In genomic region chr6:35312763-35313125, GRCh38 we compare ENCODE assay signal across 19 cellular contexts. TPM values are rescaled to one million over a fixed set of nuclear protein-coding genes. Genes with fewer than 3 reads are reported as not detected.
DNase-seq lines count a peak whose midpoint lies in the region; ATAC-seq and TF ChIP-seq lines count a peak whose summit lies in the region.
"Had no signal": no experiment of that assay in that cellular context is flagged by ENCODE, and none has a peak within 500 bp of the region (broad histone marks: within the 10 kb centered on the region; RNA-seq: fewer than 3 reads in every experiment).

No MANE protein-coding gene starts in this region.

- no peaks in the 10 kb centered on the region for H3K9me3 Mint-ChIP-seq in activated CD8-positive, alpha-beta T cell treated with anti-CD3 and anti-CD28 coated beads for 36 hours
- no peaks in the 10 kb centered on the region for H3K9me3 Mint-ChIP-seq in naive thymus-derived CD4-positive, alpha-beta T cell
- H3K9me3 Mint-ChIP-seq: type B pancreatic cell had no signal

- H3K4me3 Mint-ChIP-seq in activated CD8-positive, alpha-beta T cell treated with anti-CD3 and anti-CD28 coated beads for 36 hours, result no peak overlapping the region
- peak overlapping the region; percentile 79 to 89 (median 86) for H3K4me3 Mint-ChIP-seq in naive thymus-derived CD4-positive, alpha-beta T cell
- H3K4me3 Mint-ChIP-seq: type B pancreatic cell had no signal

- no peaks in the 10 kb centered on the region for H3K9me3 ChIP-seq in DND-41 (ENCODE audit: insufficient read depth, low read length, severe bottlenecking)
- H3K9me3 ChIP-seq in naive thymus-derived CD4-positive, alpha-beta T cell (ENCODE audit: control insufficient read depth in 2 of 3, low read length in 3 of 3), result no peaks in the 10 kb centered on the region
- H3K9me3 ChIP-seq: HAP-1, heart right ventricle had no signal

- peak overlapping the region; percentile 66; the same call in 1 of the 2 replicates for H3K27ac ChIP-seq in DND-41 (ENCODE audit: low read length)
- H3K27ac ChIP-seq in naive thymus-derived CD4-positive, alpha-beta T cell (ENCODE audit: low read depth, low read length), result peak overlapping the region; percentile 84

- peaks cover 84% of the 10 kb centered on the region for H3K4me1 Mint-ChIP-seq in activated CD8-positive, alpha-beta T cell treated with anti-CD3 and anti-CD28 coated beads for 36 hours (ENCODE audit: low read depth)
- peaks cover 67 to 97% (median 93%) of the 10 kb centered on the region in 7 donors for H3K4me1 Mint-ChIP-seq in naive thymus-derived CD4-positive, alpha-beta T cell

- no peak overlapping the region for H2AFZ ChIP-seq in DND-41 (ENCODE audit: low read depth, low read length)

- no peaks in the 10 kb centered on the region for H3K27me3 Mint-ChIP-seq in activated CD8-positive, alpha-beta T cell treated with anti-CD3 and anti-CD28 coated beads for 36 hours
- no peaks in the 10 kb centered on the region for H3K27me3 Mint-ChIP-seq in naive thymus-derived CD4-positive, alpha-beta T cell

- H3K36me3 ChIP-seq in DND-41 (ENCODE audit: insufficient read depth, low read length), result peaks cover 60% of the 10 kb centered on the region
- peaks cover 10 to 44% (median 16%) of the 10 kb centered on the region in 3 experiments for H3K36me3 ChIP-seq in naive thymus-derived CD4-positive, alpha-beta T cell (ENCODE audit: control insufficient read depth in 2 of 3, insufficient read depth in 3 of 3, low read length in 3 of 3)
- H3K36me3 ChIP-seq: HAP-1 had no signal

- no peaks in the 10 kb centered on the region for H3K27me3 ChIP-seq in DND-41 (ENCODE audit: insufficient read depth, low read length, poor library complexity)
- H3K27me3 ChIP-seq in naive thymus-derived CD4-positive, alpha-beta T cell (ENCODE audit: control insufficient read depth in 2 of 2, insufficient read depth in 2 of 2, low read length in 2 of 2), result no peaks in the 10 kb centered on the region
- H3K27me3 ChIP-seq: heart right ventricle had no signal

- ATAC-seq in DND-41 (ENCODE audit: insufficient read depth, low read depth) (no peak), GM21619 (IDR thresholded peaks at IDR 0.05; ENCODE audit: unreplicated experiment) (no peak), GM21737 (IDR thresholded peaks at IDR 0.05; ENCODE audit: unreplicated experiment) (no peak), Right ventricle myocardium superior (ENCODE audit: poor library complexity) (no peak)
- ATAC-seq in activated CD8-positive, alpha-beta T cell treated with anti-CD3 and anti-CD28 coated beads for 36 hours, result no peak
- ATAC-seq in naive thymus-derived CD4-positive, alpha-beta T cell, result no peak
- ATAC-seq: heart right ventricle, sciatic nerve had no signal

- intact Hi-C loops in activated CD8-positive, alpha-beta T cell treated with anti-CD3 and anti-CD28 coated beads for 36 hours (cut with micrococcal nuclease), result no loop called here
- intact Hi-C loops in naive thymus-derived CD4-positive, alpha-beta T cell (cut with micrococcal nuclease), result loop anchor here in 1 of 2 donors (2.0 kb wide), 1 partner anchor 14 kb away; no protein-coding TSS in a partner anchor
- intact Hi-C loops in Right ventricle myocardium superior (cut with DNase I), result no loop called here

- H3K27ac Mint-ChIP-seq in activated CD8-positive, alpha-beta T cell treated with anti-CD3 and anti-CD28 coated beads for 36 hours, result peak overlapping the region; percentile 96
- peak overlapping the region; percentile 93 to 100 (median 99) for H3K27ac Mint-ChIP-seq in naive thymus-derived CD4-positive, alpha-beta T cell
- H3K27ac Mint-ChIP-seq: type B pancreatic cell had no signal

- H3K79me2 ChIP-seq in DND-41 (ENCODE audit: insufficient read depth, low read length), result peaks cover 10% of the 10 kb centered on the region

- H3K9ac ChIP-seq in DND-41 (ENCODE audit: low read depth, low read length), result no peak overlapping the region

- no peak overlapping the region for H3K4me3 ChIP-seq in DND-41 (ENCODE audit: low read depth in 1 of 2, low read length in 2 of 2)
- H3K4me3 ChIP-seq in naive thymus-derived CD4-positive, alpha-beta T cell (ENCODE audit: low read length), result no peak overlapping the region
- H3K4me3 ChIP-seq: HAP-1, heart right ventricle had no signal

- peaks cover 79% of the 10 kb centered on the region for H3K36me3 Mint-ChIP-seq in activated CD8-positive, alpha-beta T cell treated with anti-CD3 and anti-CD28 coated beads for 36 hours (ENCODE audit: low read depth)
- peaks cover 13 to 66% (median 64%) of the 10 kb centered on the region in 5 donors for H3K36me3 Mint-ChIP-seq in naive thymus-derived CD4-positive, alpha-beta T cell

- no peak for TF ChIP-seq CTCF in DND-41 (IDR thresholded peaks at IDR 0.05; ENCODE audit: borderline replicate concordance, extremely low read depth, low read length, poor library complexity, severe bottlenecking)
- TF ChIP-seq CTCF in activated CD8-positive, alpha-beta T cell treated with anti-CD3 and anti-CD28 coated beads for 36 hours (IDR thresholded peaks at IDR 0.05), result no peak

- DNase-seq in CD1c-positive myeloid dendritic cell (ENCODE audit: extremely low spot score), result peak; percentile 20
- DNase-seq in DND-41, result no peak
- DNase-seq in activated CD8-positive, alpha-beta T cell treated with anti-CD3 and anti-CD28 coated beads for 36 hours, result no peak
- no peak for DNase-seq in naive thymus-derived CD4-positive, alpha-beta T cell
- DNase-seq in NOMO-1 treated with DMSO at 0.1 percent for 48 hours (lab: John Stamatoyannopoulos, UW; ENCODE audit: unreplicated experiment), result no peak
- DNase-seq in Right ventricle myocardium superior, result no peak
- DNase-seq: activated CD4-positive, alpha-beta T cell treated with anti-CD3 and anti-CD28 coated beads for 1 hour; activated effector memory CD4-positive, alpha-beta T cell treated with Interleukin-2 at 50 U/mL for 16 hours; heart right ventricle; kidney; NCI-H1092 treated with DMSO at 0.1 percent for 48 hours; NCI-H2171 treated with DMSO at 0.1 percent for 48 hours; RPMI8226; stimulated activated CD4-positive, alpha-beta T cell treated with anti-CD3 and anti-CD28 coated beads, Interleukin-2, amount 100 ng/mL, for 24 hours had no signal

- peaks cover 34% of the 10 kb centered on the region for H3K4me1 ChIP-seq in DND-41 (ENCODE audit: insufficient read depth, low read length)
- peaks cover 57 to 77% of the 10 kb centered on the region in 2 donors for H3K4me1 ChIP-seq in naive thymus-derived CD4-positive, alpha-beta T cell (ENCODE audit: control insufficient read depth in 2 of 2, insufficient read depth in 2 of 2, low read length in 2 of 2)
- H3K4me1 ChIP-seq: HAP-1 had no signal

- POLR2A ChIA-PET in activated CD8-positive, alpha-beta T cell treated with anti-CD3 and anti-CD28 coated beads for 36 hours (lab: Charles Lee), result interaction anchor here (1.1 to 3.4 kb wide), 4 partner anchors 10 to 15 kb away, joined by 3 to 18 read pairs (median 6); partner anchors contain the start of gene DEF6
- POLR2A ChIA-PET in naive thymus-derived CD4-positive, alpha-beta T cell (lab: Charles Lee), result interaction anchor here (1.0 to 13.7 kb wide), 5 partner anchors 9 to 139 kb away, joined by 3 to 250 read pairs (median 25); partner anchors contain the start of gene DEF6

- H3K4me2 ChIP-seq in DND-41 (ENCODE audit: insufficient read depth, low read length), result no peak overlapping the region

- H4K20me1 ChIP-seq in DND-41 (ENCODE audit: insufficient read depth, low read length), result peaks cover 5% of the 10 kb centered on the region; the same call in 1 of the 2 replicates

- CTCF ChIA-PET in activated CD8-positive, alpha-beta T cell treated with anti-CD3 and anti-CD28 coated beads for 36 hours (lab: Charles Lee), result interaction anchor here (1.4 to 4.5 kb wide), 4 partner anchors 14 to 31 kb away, joined by 4 to 36 read pairs (median 27); partner anchors contain the start of genes DEF6 and PPARD
- CTCF ChIA-PET in naive thymus-derived CD4-positive, alpha-beta T cell (lab: Charles Lee), result interaction anchor here (1.0 to 8.9 kb wide), 4 partner anchors 8 to 15 kb away, joined by 3 to 111 read pairs (median 26); partner anchors contain the start of gene DEF6

RNA-seq across cellular contexts. Expression of gene DEF6, which starts 15.1 kb away (rescaled TPM):
- 10 to 100 TPM; 97.1 to 99.1 TPM for total RNA-seq in activated CD8-positive, alpha-beta T cell treated with anti-CD3 and anti-CD28 coated beads for 36 hours
- total RNA-seq in naive thymus-derived CD4-positive, alpha-beta T cell, result 100 to 1,000 TPM; 219 to 250 (median 225) TPM
- polyA plus RNA-seq in naive thymus-derived CD4-positive, alpha-beta T cell, result 100 to 1,000 TPM; 113 to 234 TPM
- 0.97 TPM for total RNA-seq in Right ventricle myocardium superior

RNA-seq across cellular contexts. Expression of gene PPARD, which starts 29.6 kb away (rescaled TPM):
- 10 to 100 TPM; 26.6 to 26.7 TPM for total RNA-seq in activated CD8-positive, alpha-beta T cell treated with anti-CD3 and anti-CD28 coated beads for 36 hours
- total RNA-seq in naive thymus-derived CD4-positive, alpha-beta T cell, result 10 to 100 TPM; 29.3 to 47.1 (median 36.0) TPM
- polyA plus RNA-seq in naive thymus-derived CD4-positive, alpha-beta T cell, result 10 to 100 TPM in 1 of 2 donors, 1 to 10 TPM in 1; 7.3 to 20.2 TPM
- 12.8 TPM for total RNA-seq in Right ventricle myocardium superior

RNA-seq across cellular contexts. Expression of gene ZNF76, which starts 53.2 kb away (rescaled TPM):
- total RNA-seq in activated CD8-positive, alpha-beta T cell treated with anti-CD3 and anti-CD28 coated beads for 36 hours, result 10 to 100 TPM; 34.4 to 35.2 TPM
- total RNA-seq in naive thymus-derived CD4-positive, alpha-beta T cell, result 100 to 1,000 TPM in 2 of 5 experiments, 10 to 100 TPM in 3; 44.4 to 110 (median 77.2) TPM
- polyA plus RNA-seq in naive thymus-derived CD4-positive, alpha-beta T cell, result 10 to 100 TPM; 20.6 to 42.0 TPM
- 35.3 TPM for total RNA-seq in Right ventricle myocardium superior

Comparison
In these comparisons a context has a peak if more than half of its experiments do, and no peak if none do; other contexts are left out.
1. RNA of gene DEF6, which starts 15.1 kb away (total RNA-seq): 219 to 250 TPM in naive thymus-derived CD4-positive, alpha-beta T cell and 97.1 to 99.1 TPM in activated CD8-positive, alpha-beta T cell treated with anti-CD3 and anti-CD28 coated beads for 36 hours; 0.97 TPM in Right ventricle myocardium superior (single experiment); every median in the first group is over 10 times any median in the second.